ENCODE assay signal across 1 cellular context in the genomic region with DNA sequence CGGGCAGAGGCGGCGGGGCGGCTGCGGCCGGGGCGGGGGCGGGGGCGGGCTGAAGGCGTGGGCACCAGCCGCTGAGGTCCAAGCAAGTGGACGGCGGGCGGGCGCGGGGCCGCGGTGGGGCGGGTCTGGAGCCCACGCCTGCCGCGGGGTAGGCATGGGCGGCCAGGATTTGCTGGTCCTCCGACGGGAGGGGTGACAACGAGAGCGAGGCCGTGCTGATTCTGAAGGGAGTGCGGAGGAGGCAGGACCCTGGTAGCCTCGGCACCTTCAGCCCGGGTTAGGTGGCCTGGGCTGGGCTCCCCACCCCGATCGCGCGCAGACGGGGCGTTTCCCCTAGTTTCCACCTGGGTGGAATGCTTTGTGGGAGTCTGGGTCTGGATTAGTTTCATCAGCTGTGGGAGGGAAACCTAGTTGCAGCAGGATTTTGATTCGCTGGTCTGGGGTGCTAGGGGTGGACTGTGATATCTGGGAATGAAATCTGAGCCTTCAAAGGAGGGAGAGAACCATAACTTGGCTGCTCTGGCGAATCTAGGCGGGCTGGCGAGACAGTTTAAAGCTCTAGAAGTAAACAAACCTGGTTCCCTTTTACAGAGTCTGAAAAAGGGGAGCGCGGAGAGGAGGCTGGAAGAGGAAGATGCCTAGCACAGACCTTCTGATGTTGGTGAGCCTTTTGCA.
TF ChIP-seq lines count a peak whose summit lies in the region.

No MANE protein-coding gene starts in this region.

TF ChIP-seq in K562, 482 proteins besides CTCF, POLR2A, EP300 and RAD21 (continued from another document and continues in another):
- TF ChIP-seq ETS1 (conservative IDR thresholded peaks at IDR 0.05; ENCODE audit: control insufficient read depth, low read depth, low read length): no peak
- TF ChIP-seq CEBPG (CRISPR knock-in tag; IDR thresholded peaks at IDR 0.05): 0 out of 2 replicates have a peak, but pooled peaks have one; percentile 32
- no peak for TF ChIP-seq CEBPG (tag; conservative IDR thresholded peaks at IDR 0.05 in 1 of 2, IDR thresholded peaks at IDR 0.05 in 1 of 2)
- TF ChIP-seq HDAC1 (IDR thresholded peaks at IDR 0.05): peak in 1 of 2 experiments; percentile 56; a peak in 2 of 4 replicates
- TF ChIP-seq CHD2 (IDR thresholded peaks at IDR 0.05; ENCODE audit: low read depth, low read length): no peak
- no peak for TF ChIP-seq BRF2 (IDR thresholded peaks at IDR 0.05; ENCODE audit: borderline replicate concordance, insufficient read depth, insufficient read length)
- TF ChIP-seq LEF1 (IDR thresholded peaks at IDR 0.05): peak; percentile 52; the same call in 1 of the 2 replicates
- TF ChIP-seq, protein P1, sequence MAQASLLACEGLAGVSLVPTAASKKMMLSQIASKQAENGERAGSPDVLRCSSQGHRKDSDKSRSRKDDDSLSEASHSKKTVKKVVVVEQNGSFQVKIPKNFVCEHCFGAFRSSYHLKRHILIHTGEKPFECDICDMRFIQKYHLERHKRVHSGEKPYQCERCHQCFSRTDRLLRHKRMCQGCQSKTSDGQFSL (CRISPR knock-in tag; IDR thresholded peaks at IDR 0.05): no peak
- TF ChIP-seq, protein P1 (tag; IDR thresholded peaks at IDR 0.05): no peak
- TF ChIP-seq MTA1 (IDR thresholded peaks at IDR 0.05; ENCODE audit: borderline replicate concordance): peak; percentile 74; the same call in 1 of the 2 replicates
- TF ChIP-seq SMAD4 (CRISPR knock-in tag; conservative IDR thresholded peaks at IDR 0.05): peak; percentile 88
- no peak for TF ChIP-seq SREBF1 (IDR thresholded peaks at IDR 0.05; ENCODE audit: borderline replicate concordance, low read depth, low read length)
- TF ChIP-seq POLR2AphosphoS5 (IDR thresholded peaks at IDR 0.05; ENCODE audit: control insufficient read depth, insufficient read depth, low read depth, low read length): no peak
- no peak for TF ChIP-seq ZNF780A (CRISPR knock-in tag; IDR thresholded peaks at IDR 0.05)
- no peak for TF ChIP-seq SAP30 (IDR thresholded peaks at IDR 0.05; ENCODE audit: borderline replicate concordance, insufficient read depth, low read depth, low read length, poor library complexity, severe bottlenecking)
- no peak for TF ChIP-seq DACH1 (IDR thresholded peaks at IDR 0.05; ENCODE audit: partially characterized antibody)
- no peak for TF ChIP-seq PPARD (CRISPR knock-in tag; IDR thresholded peaks at IDR 0.05)
- no peak for TF ChIP-seq SREBF2 (CRISPR knock-in tag; IDR thresholded peaks at IDR 0.05)
- TF ChIP-seq TAL1 (IDR thresholded peaks at IDR 0.05): no peak
- no peak for TF ChIP-seq MGA (IDR thresholded peaks at IDR 0.05)
- TF ChIP-seq CBX2 (IDR thresholded peaks at IDR 0.05; ENCODE audit: insufficient read depth, low read length, poor library complexity, severe bottlenecking): no peak
- TF ChIP-seq NFRKB (IDR thresholded peaks at IDR 0.05; ENCODE audit: low read depth): no peak
- TF ChIP-seq SRSF9 (IDR thresholded peaks at IDR 0.05; ENCODE audit: borderline replicate concordance, low read depth, low read length): no peak
- TF ChIP-seq CXXC5 (CRISPR knock-in tag; IDR thresholded peaks at IDR 0.05): no peak; the same call in none of the 2 replicates
- TF ChIP-seq SMARCA4 (IDR thresholded peaks at IDR 0.05): peak; percentile 37; the same call in 1 of the 2 replicates
- no peak for TF ChIP-seq POLR2B (IDR thresholded peaks at IDR 0.05; ENCODE audit: low read depth, partially characterized antibody)
- peak; percentile 35; the same call in 1 of the 2 replicates for TF ChIP-seq MAX (CRISPR knock-in tag; IDR thresholded peaks at IDR 0.05)
- no peak for TF ChIP-seq ZNF512 (tag; IDR thresholded peaks at IDR 0.05)
- no peak for TF ChIP-seq PTRF (tag; IDR thresholded peaks at IDR 0.05)
- TF ChIP-seq ZNF444 (CRISPR knock-in tag; IDR thresholded peaks at IDR 0.05): no peak
- TF ChIP-seq CHD4 (IDR thresholded peaks at IDR 0.05; ENCODE audit: insufficient read depth, insufficient replicate concordance, low read depth, low read length, poor library complexity, severe bottlenecking): no peak
- no peak for TF ChIP-seq NR2C1 (IDR thresholded peaks at IDR 0.05)
- no peak for TF ChIP-seq NR2C1 (tag; IDR thresholded peaks at IDR 0.05)
- TF ChIP-seq JUNB (CRISPR knock-in tag; conservative IDR thresholded peaks at IDR 0.05): no peak
- TF ChIP-seq MEIS2 (IDR thresholded peaks at IDR 0.05; ENCODE audit: partially characterized antibody): no peak
- no peak for TF ChIP-seq IRF1 (CRISPR knock-in tag; IDR thresholded peaks at IDR 0.05; ENCODE audit: borderline replicate concordance)
- TF ChIP-seq, protein P2, sequence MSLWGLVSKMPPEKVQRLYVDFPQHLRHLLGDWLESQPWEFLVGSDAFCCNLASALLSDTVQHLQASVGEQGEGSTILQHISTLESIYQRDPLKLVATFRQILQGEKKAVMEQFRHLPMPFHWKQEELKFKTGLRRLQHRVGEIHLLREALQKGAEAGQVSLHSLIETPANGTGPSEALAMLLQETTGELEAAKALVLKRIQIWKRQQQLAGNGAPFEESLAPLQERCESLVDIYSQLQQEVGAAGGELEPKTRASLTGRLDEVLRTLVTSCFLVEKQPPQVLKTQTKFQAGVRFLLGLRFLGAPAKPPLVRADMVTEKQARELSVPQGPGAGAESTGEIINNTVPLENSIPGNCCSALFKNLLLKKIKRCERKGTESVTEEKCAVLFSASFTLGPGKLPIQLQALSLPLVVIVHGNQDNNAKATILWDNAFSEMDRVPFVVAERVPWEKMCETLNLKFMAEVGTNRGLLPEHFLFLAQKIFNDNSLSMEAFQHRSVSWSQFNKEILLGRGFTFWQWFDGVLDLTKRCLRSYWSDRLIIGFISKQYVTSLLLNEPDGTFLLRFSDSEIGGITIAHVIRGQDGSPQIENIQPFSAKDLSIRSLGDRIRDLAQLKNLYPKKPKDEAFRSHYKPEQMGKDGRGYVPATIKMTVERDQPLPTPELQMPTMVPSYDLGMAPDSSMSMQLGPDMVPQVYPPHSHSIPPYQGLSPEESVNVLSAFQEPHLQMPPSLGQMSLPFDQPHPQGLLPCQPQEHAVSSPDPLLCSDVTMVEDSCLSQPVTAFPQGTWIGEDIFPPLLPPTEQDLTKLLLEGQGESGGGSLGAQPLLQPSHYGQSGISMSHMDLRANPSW (CRISPR knock-in tag; IDR thresholded peaks at IDR 0.05): no peak
- TF ChIP-seq ZNF445 (CRISPR knock-in tag; IDR thresholded peaks at IDR 0.05; ENCODE audit: low read depth): no peak
- no peak for TF ChIP-seq MED1 (CRISPR knock-in tag; IDR thresholded peaks at IDR 0.05; ENCODE audit: borderline replicate concordance)
- TF ChIP-seq ZSCAN29 (IDR thresholded peaks at IDR 0.05): no peak
- no peak; a peak in 1 of 4 replicates for TF ChIP-seq TRIM24 (IDR thresholded peaks at IDR 0.05)
